ENCODE assay signal across 25 cellular contexts in genomic region chr5:7705736-7706135, GRCh38.
"Had no signal": no experiment of that assay in that cellular context is flagged by ENCODE, and none has a peak within 500 bp of the region (broad histone marks: within the 10 kb centered on the region; RNA-seq: fewer than 3 reads in every experiment).

No MANE protein-coding gene starts in this region.

- H3K27ac Mint-ChIP-seq: IgD-negative memory B cell, T-cell had no signal

- H3K4me2 ChIP-seq: KMS-11, SK-N-SH had no signal

- ATAC-seq: K562, Panc1, PC-3, T-cell had no signal

- H3K4me3 Mint-ChIP-seq: IgD-negative memory B cell, T-cell had no signal

- H3K9me3 ChIP-seq: SK-N-SH had no signal

- H3K4me1 Mint-ChIP-seq: IgD-negative memory B cell, T-cell had no signal

- FAIRE-seq: K562 had no signal

- DNase-seq: Kasumi-1; MM.1S; NCI-H1092 treated with DMSO at 0.1 percent for 48 hours; NCI-H1436; NCI-H187; NCI-H2029; NCI-H2081 treated with DMSO at 0.1 percent for 48 hours; NCI-H2171; NCI-H226; NCI-H446; NCI-H510A; NCI-H524 treated with DMSO at 0.1 percent for 48 hours; NCI-H69; NCI-H774; NK-92 treated with Interleukin-12 subunit alpha and Interleukin-12 subunit beta, amount 100 ng/mL, for 24 hours; PC-3; SHP77; SK-N-SH; SW 1271; T-cell had no signal

- H3K36me3 Mint-ChIP-seq: IgD-negative memory B cell, T-cell had no signal

- H3K9me3 Mint-ChIP-seq: T-cell had no signal

- H3K9ac ChIP-seq: KMS-11, SK-N-SH had no signal

- H3K9me2 ChIP-seq: SK-N-SH had no signal

- H3K27ac ChIP-seq: KMS-11, RWPE1 had no signal

- H3K4me3 ChIP-seq: K562 had no signal
